Comparison of ENCODE assay signal across 19 cellular contexts in genomic region chr11:85740464-85741400, GRCh38. TPM values are rescaled to one million over a fixed set of nuclear protein-coding genes. Genes with fewer than 3 reads are reported as not detected.
DNase-seq lines count a peak whose midpoint lies in the region; ATAC-seq, FAIRE-seq and TF ChIP-seq lines count a peak whose summit lies in the region.
"Had no signal": no experiment of that assay in that cellular context is flagged by ENCODE, and none has a peak within 500 bp of the region (broad histone marks: within the 10 kb centered on the region; RNA-seq: fewer than 3 reads in every experiment).

No MANE protein-coding gene starts in this region.

- peaks cover 48% of the 10 kb centered on the region for H3K36me3 Mint-ChIP-seq in activated CD8-positive, alpha-beta memory T cell treated with anti-CD3 and anti-CD28 coated beads, Interleukin-2, amount 10 ng/mL, durations not matched to agents 7 days and 5 days
- peaks cover 20% of the 10 kb centered on the region for H3K36me3 Mint-ChIP-seq in T-cell
- no peaks in the 10 kb centered on the region for H3K36me3 Mint-ChIP-seq in type B pancreatic cell

- no peak for TF ChIP-seq CTCF in type B pancreatic cell (conservative IDR thresholded peaks at IDR 0.05)

- H3K27me3 Mint-ChIP-seq in activated CD8-positive, alpha-beta memory T cell treated with anti-CD3 and anti-CD28 coated beads, Interleukin-2, amount 10 ng/mL, durations not matched to agents 7 days and 5 days, result no peaks in the 10 kb centered on the region
- H3K27me3 Mint-ChIP-seq in T-cell (no peaks in the 10 kb centered on the region), type B pancreatic cell (no peaks in the 10 kb centered on the region)
- H3K27me3 Mint-ChIP-seq: activated naive CD4-positive, alpha-beta T cell treated with anti-CD3 and anti-CD28 coated beads, Interleukin-2, amount 10 ng/mL, durations not matched to agents 7 days and 5 days had no signal

- POLR2A ChIA-PET in T-cell (lab: Charles Lee), result interaction anchor here (0.6 kb wide), 3 partner anchors 10 to 93 kb away, joined by 3 to 7 read pairs (median 3); partner anchors contain the start of gene TMEM126A (in 1 of the 2)

- no peak for FAIRE-seq in GM12892 (lab: Jason Lieb, UNC)
- FAIRE-seq: islet of Langerhans, K562 had no signal

- TF ChIP-seq POLR2A in GM12892 (IDR thresholded peaks at IDR 0.05; ENCODE audit: low read depth, low read length), result no peak

- peak overlapping the region; percentile 31 for H3K27ac Mint-ChIP-seq in activated CD8-positive, alpha-beta memory T cell treated with anti-CD3 and anti-CD28 coated beads, Interleukin-2, amount 10 ng/mL, durations not matched to agents 7 days and 5 days
- peak overlapping the region; percentile 53 for H3K27ac Mint-ChIP-seq in T-cell
- peak overlapping the region; percentile 15 for H3K27ac Mint-ChIP-seq in type B pancreatic cell
- H3K27ac Mint-ChIP-seq: activated naive CD4-positive, alpha-beta T cell treated with anti-CD3 and anti-CD28 coated beads, Interleukin-2, amount 10 ng/mL, durations not matched to agents 7 days and 5 days had no signal

- no peak overlapping the region for H3K4me3 Mint-ChIP-seq in activated CD8-positive, alpha-beta memory T cell treated with anti-CD3 and anti-CD28 coated beads, Interleukin-2, amount 10 ng/mL, durations not matched to agents 7 days and 5 days
- H3K4me3 Mint-ChIP-seq in T-cell (no peak overlapping the region), type B pancreatic cell (no peak overlapping the region)
- H3K4me3 Mint-ChIP-seq: activated naive CD4-positive, alpha-beta T cell treated with anti-CD3 and anti-CD28 coated beads, Interleukin-2, amount 10 ng/mL, durations not matched to agents 7 days and 5 days had no signal

- ATAC-seq in activated CD8-positive, alpha-beta memory T cell treated with anti-CD3 and anti-CD28 coated beads, Interleukin-2, amount 10 ng/mL, durations not matched to agents 7 days and 5 days, result no peak
- ATAC-seq in T-cell (replicated peaks in 1 of 4), result peak in 1 of 4 experiments; percentile 57
- ATAC-seq: K562 had no signal

- peaks cover 48% of the 10 kb centered on the region for H3K4me1 Mint-ChIP-seq in activated CD8-positive, alpha-beta memory T cell treated with anti-CD3 and anti-CD28 coated beads, Interleukin-2, amount 10 ng/mL, durations not matched to agents 7 days and 5 days
- H3K4me1 Mint-ChIP-seq in T-cell (peaks cover 60 to 84% (median 76%) of the 10 kb centered on the region in 3 donors), type B pancreatic cell (ENCODE audit: unreplicated experiment) (peaks cover 32% of the 10 kb centered on the region)

- no peaks in the 10 kb centered on the region for H3K9me3 Mint-ChIP-seq in activated CD8-positive, alpha-beta memory T cell treated with anti-CD3 and anti-CD28 coated beads, Interleukin-2, amount 10 ng/mL, durations not matched to agents 7 days and 5 days (ENCODE audit: low read depth)
- H3K9me3 Mint-ChIP-seq in T-cell (no peaks in the 10 kb centered on the region), type B pancreatic cell (no peaks in the 10 kb centered on the region)
- H3K9me3 Mint-ChIP-seq: activated naive CD4-positive, alpha-beta T cell treated with anti-CD3 and anti-CD28 coated beads, Interleukin-2, amount 10 ng/mL, durations not matched to agents 7 days and 5 days had no signal

- no peak for DNase-seq in activated CD8-positive, alpha-beta memory T cell treated with anti-CD3 and anti-CD28 coated beads, Interleukin-2, amount 10 ng/mL, durations not matched to agents 7 days and 5 days
- no peak for DNase-seq in activated CD8-positive, alpha-beta memory T cell treated with anti-CD3 and anti-CD28 coated beads for 24 hours
- DNase-seq in T-cell (no peak), kidney glomerular epithelial cell (lab: John Stamatoyannopoulos, UW) (peak; percentile 13), type B pancreatic cell (ENCODE audit: extremely low spot score, unreplicated experiment) (no peak), GM12892 (ENCODE audit: insufficient read length) (no peak), pons (ENCODE audit: low spot score) (no peak)
- no peak for DNase-seq in NK-92 treated with Interleukin-12 subunit alpha and Interleukin-12 subunit beta, amount 100 ng/mL, for 24 hours (lab: John Stamatoyannopoulos, UW)
- DNase-seq: 8988T; activated naive CD4-positive, alpha-beta T cell treated with anti-CD3 and anti-CD28 coated beads, Interleukin-2, amount 10 ng/mL, durations not matched to agents 7 days and 5 days; brain microvascular endothelial cell; GOT3; head of caudate nucleus; midbrain; NCI-H1048; NCI-H2107; stimulated activated CD4-positive, alpha-beta T cell treated with anti-CD3 and anti-CD28 coated beads, Interleukin-4, amount 100 ng/mL, for 24 hours had no signal

- CTCF ChIA-PET in activated CD8-positive, alpha-beta memory T cell treated with anti-CD3 and anti-CD28 coated beads, Interleukin-2, amount 10 ng/mL, durations not matched to agents 7 days and 5 days (lab: Charles Lee), result interaction anchor here (0.9 kb wide), 1 partner anchor 12 kb away, joined by 3 read pairs; no protein-coding TSS in a partner anchor
- CTCF ChIA-PET in T-cell (lab: Charles Lee), result interaction anchor here (0.7 to 0.8 kb wide), 2 partner anchors 83 to 331 kb away, joined by 3 read pairs; no protein-coding TSS in a partner anchor

RNA-seq across cellular contexts. Expression of gene CCDC89, which starts 54.7 kb away (rescaled TPM):
- total RNA-seq in activated CD8-positive, alpha-beta memory T cell treated with anti-CD3 and anti-CD28 coated beads, Interleukin-2, amount 10 ng/mL, durations not matched to agents 7 days and 5 days, result under 1 TPM; 0.73 to 0.76 TPM
- total RNA-seq in T-cell (1 to 10 TPM in 1 of 5 donors, under 1 TPM in 4; 0.50 to 1.1 (median 0.53) TPM), type B pancreatic cell (ENCODE audit: low replicate concordance) (0.19 and 0.77 TPM in 2 replicates)
- not detected for polyA plus RNA-seq in GM12892 (2012; ENCODE audit: missing spikeins)
